Comparison of ENCODE assay signal across 13 cellular contexts in genomic region chr7:33773053-33773452, GRCh38.
DNase-seq lines count a peak whose midpoint lies in the region; ATAC-seq and TF ChIP-seq lines count a peak whose summit lies in the region.
"Had no signal": no experiment of that assay in that cellular context is flagged by ENCODE, and none has a peak within 500 bp of the region (broad histone marks: within the 10 kb centered on the region; RNA-seq: fewer than 3 reads in every experiment).

No MANE protein-coding gene starts in this region.

- peak; percentile 46 to 91 for ATAC-seq in activated naive CD4-positive, alpha-beta T cell treated with anti-CD3 and anti-CD28 coated beads, Interleukin-2, amount 50 U/mL, for 72 hours
- peak; percentile 77 for ATAC-seq in stimulated activated naive CD8-positive, alpha-beta T cell treated with anti-CD3 and anti-CD28 coated beads, Interleukin-15, amount 100 ng/mL, for 72 hours
- ATAC-seq in GM21515 (IDR thresholded peaks at IDR 0.05; ENCODE audit: unreplicated experiment) (no peak), T-helper 17 cell (no peak)
- ATAC-seq: K562 had no signal

- no peaks in the 10 kb centered on the region for H3K36me3 Mint-ChIP-seq in activated naive CD4-positive, alpha-beta T cell treated with anti-CD3 and anti-CD28 coated beads, Interleukin-2, amount 50 U/mL, for 72 hours
- peaks cover 2% of the 10 kb centered on the region for H3K36me3 Mint-ChIP-seq in T-helper 17 cell (ENCODE audit: low read depth)

- no peaks in the 10 kb centered on the region for H3K9me3 ChIP-seq in T-helper 17 cell (ENCODE audit: control insufficient read depth, low read length, poor library complexity, severe bottlenecking)
- H3K9me3 ChIP-seq: stomach had no signal

- no peak overlapping the region for H3K27ac ChIP-seq in RWPE1
- H3K27ac ChIP-seq: stomach had no signal

- POLR2A ChIA-PET in RWPE1 (lab: Yijun Ruan, JAX; ENCODE audit: low non-redundant PET) = no interaction called here

- no peaks in the 10 kb centered on the region for H3K4me1 Mint-ChIP-seq in stimulated activated naive CD8-positive, alpha-beta T cell treated with anti-CD3 and anti-CD28 coated beads, Interleukin-15, amount 100 ng/mL, for 72 hours
- no peaks in the 10 kb centered on the region for H3K4me1 Mint-ChIP-seq in T-helper 17 cell

- H3K27ac Mint-ChIP-seq in activated naive CD4-positive, alpha-beta T cell treated with anti-CD3 and anti-CD28 coated beads, Interleukin-2, amount 50 U/mL, for 72 hours = no peak overlapping the region
- H3K27ac Mint-ChIP-seq in stimulated activated naive CD8-positive, alpha-beta T cell treated with anti-CD3 and anti-CD28 coated beads, Interleukin-15, amount 100 ng/mL, for 72 hours = peak overlapping the region in 1 of 2 donors; percentile 3
- no peak overlapping the region for H3K27ac Mint-ChIP-seq in T-helper 17 cell

- TF ChIP-seq CTCF in RWPE1 (conservative IDR thresholded peaks at IDR 0.05; ENCODE audit: low read depth) = no peak

- H3K4me3 Mint-ChIP-seq in stimulated activated naive CD8-positive, alpha-beta T cell treated with anti-CD3 and anti-CD28 coated beads, Interleukin-15, amount 100 ng/mL, for 72 hours = no peak overlapping the region
- no peak overlapping the region for H3K4me3 Mint-ChIP-seq in T-helper 17 cell

- no peaks in the 10 kb centered on the region for H3K9me3 Mint-ChIP-seq in activated naive CD4-positive, alpha-beta T cell treated with anti-CD3 and anti-CD28 coated beads, Interleukin-2, amount 50 U/mL, for 72 hours
- H3K9me3 Mint-ChIP-seq in stimulated activated naive CD8-positive, alpha-beta T cell treated with anti-CD3 and anti-CD28 coated beads, Interleukin-15, amount 100 ng/mL, for 72 hours = no peaks in the 10 kb centered on the region

- H3K27me3 Mint-ChIP-seq in stimulated activated naive CD8-positive, alpha-beta T cell treated with anti-CD3 and anti-CD28 coated beads, Interleukin-15, amount 100 ng/mL, for 72 hours = no peaks in the 10 kb centered on the region
- H3K27me3 Mint-ChIP-seq in T-helper 17 cell = no peaks in the 10 kb centered on the region

- CTCF ChIA-PET in RWPE1 (lab: Yijun Ruan, JAX) = interaction anchor here (1.0 kb wide), 1 partner anchor 23 kb away, joined by 4 read pairs; no protein-coding TSS in a partner anchor

- DNase-seq in activated naive CD4-positive, alpha-beta T cell treated with anti-CD3 and anti-CD28 coated beads, Interleukin-2, amount 50 U/mL, for 72 hours (ENCODE audit: low spot score in 2 of 2) = no peak
- DNase-seq in activated naive CD4-positive, alpha-beta T cell treated with Interleukin-2 at 50 U/mL for 16 hours = no peak
- DNase-seq in RWPE1 (ENCODE audit: low spot score) (peak; percentile 8), fibroblast of gingiva (ENCODE audit: low read depth) (peak; percentile 39), T-helper 17 cell (no peak)
- DNase-seq in stimulated activated naive CD8-positive, alpha-beta T cell treated with anti-CD3 and anti-CD28 coated beads, Interleukin-15, amount 100 ng/mL, for 72 hours = no peak
- DNase-seq in activated effector memory CD4-positive, alpha-beta T cell treated with anti-CD3 and anti-CD28 coated beads, Interleukin-2, amount 50 U/mL, for 16 hours = no peak
- DNase-seq: anterior cingulate cortex, NCI-H1417 treated with DMSO at 0.1 percent for 48 hours, stomach, SW 1271 had no signal

Comparison
In these comparisons a context has a peak if more than half of its experiments do, and no peak if none do; other contexts are left out.
1. ATAC-seq: peak in activated naive CD4-positive, alpha-beta T cell treated with anti-CD3 and anti-CD28 coated beads, Interleukin-2, amount 50 U/mL, for 72 hours (2 of 2) and stimulated activated naive CD8-positive, alpha-beta T cell treated with anti-CD3 and anti-CD28 coated beads, Interleukin-15, amount 100 ng/mL, for 72 hours (single experiment); none in GM21515 (single experiment) and T-helper 17 cell (single experiment).
2. DNase-seq: peak in RWPE1 (single experiment) and fibroblast of gingiva (single experiment); none in activated naive CD4-positive, alpha-beta T cell treated with anti-CD3 and anti-CD28 coated beads, Interleukin-2, amount 50 U/mL, for 72 hours (0 of 2), activated naive CD4-positive, alpha-beta T cell treated with Interleukin-2 at 50 U/mL for 16 hours (single experiment), stimulated activated naive CD8-positive, alpha-beta T cell treated with anti-CD3 and anti-CD28 coated beads, Interleukin-15, amount 100 ng/mL, for 72 hours (0 of 2), activated effector memory CD4-positive, alpha-beta T cell treated with anti-CD3 and anti-CD28 coated beads, Interleukin-2, amount 50 U/mL, for 16 hours (single experiment) and T-helper 17 cell (0 of 3).